1 cellular context compared by ENCODE assay signal in genomic region chr9:101458955-101459631, GRCh38.
A peak's percentile ranks its signal among the peaks of the same experiment; 100 is the strongest.
TF ChIP-seq lines count a peak whose summit lies in the region.

No MANE protein-coding gene starts in this region.

TF ChIP-seq in HepG2, 621 proteins besides CTCF, POLR2A, EP300 and RAD21 (continued from another document):
- TF ChIP-seq HOMEZ (CRISPR knock-in tag; IDR thresholded peaks at IDR 0.05; ENCODE audit: low read depth) (peak; percentile 67; the same call in 1 of the 2 replicates), SP140L (CRISPR knock-in tag; IDR thresholded peaks at IDR 0.05; ENCODE audit: borderline replicate concordance) (peak; percentile 81; the same call in 1 of the 2 replicates), STAT5B (CRISPR knock-in tag; IDR thresholded peaks at IDR 0.05) (no peak), YEATS4 (CRISPR knock-in tag; IDR thresholded peaks at IDR 0.05; ENCODE audit: borderline replicate concordance) (no peak), ZMYM4 (CRISPR knock-in tag; IDR thresholded peaks at IDR 0.05) (peak; percentile 86), SMAD9 (CRISPR knock-in tag; IDR thresholded peaks at IDR 0.05) (no peak), ZNF572 (CRISPR knock-in tag; IDR thresholded peaks at IDR 0.05) (no peak), ESRRA (CRISPR knock-in tag; IDR thresholded peaks at IDR 0.05; ENCODE audit: low read depth) (no peak), LCORL (IDR thresholded peaks at IDR 0.05) (no peak), LCORL (CRISPR knock-in tag; IDR thresholded peaks at IDR 0.05) (0 out of 2 replicates have a peak, but pooled peaks have one; percentile 34), AKAP8 (CRISPR knock-in tag; IDR thresholded peaks at IDR 0.05) (no peak), SP5 (CRISPR knock-in tag; IDR thresholded peaks at IDR 0.05; ENCODE audit: borderline replicate concordance, low read depth) (peak; percentile 18; the same call in 1 of the 2 replicates), ZNF12 (CRISPR knock-in tag; IDR thresholded peaks at IDR 0.05) (0 out of 2 replicates have a peak, but pooled peaks have one; percentile 30), ZNF878 (CRISPR knock-in tag; IDR thresholded peaks at IDR 0.05) (no peak), ZNF614 (CRISPR knock-in tag; IDR thresholded peaks at IDR 0.05; ENCODE audit: borderline replicate concordance) (peak; percentile 54; the same call in 1 of the 2 replicates), SOX13 (IDR thresholded peaks at IDR 0.05) (no peak), SOX13 (CRISPR knock-in tag; conservative IDR thresholded peaks at IDR 0.05 in 1 of 2, IDR thresholded peaks at IDR 0.05 in 1 of 2) (peak in 1 of 2 experiments; percentile 27; a peak in 1 of 4 replicates), ELF3 (CRISPR knock-in tag; IDR thresholded peaks at IDR 0.05) (peak; percentile 86), TP53 (CRISPR knock-in tag; conservative IDR thresholded peaks at IDR 0.05) (no peak), ZNF891 (CRISPR knock-in tag; IDR thresholded peaks at IDR 0.05) (no peak), NFRKB (IDR thresholded peaks at IDR 0.05) (no peak), TGIF2 (CRISPR knock-in tag; IDR thresholded peaks at IDR 0.05) (0 out of 2 replicates have a peak, but pooled peaks have one; percentile 60), TEAD3 (CRISPR knock-in tag; optimal IDR thresholded peaks at IDR 0.05; ENCODE audit: borderline replicate concordance) (peak; percentile 38), ISX (CRISPR knock-in tag; conservative IDR thresholded peaks at IDR 0.05) (no peak), ARID3A (IDR thresholded peaks at IDR 0.05; ENCODE audit: low read depth, low read length) (peak; percentile 61), ZNF44 (CRISPR knock-in tag; IDR thresholded peaks at IDR 0.05) (peak; percentile 47; the same call in 1 of the 2 replicates), ZNF543 (CRISPR knock-in tag; IDR thresholded peaks at IDR 0.05) (no peak), TOE1 (CRISPR knock-in tag; IDR thresholded peaks at IDR 0.05) (0 out of 2 replicates have a peak, but pooled peaks have one; percentile 41), ELF4 (CRISPR knock-in tag; IDR thresholded peaks at IDR 0.05; ENCODE audit: borderline replicate concordance) (no peak), HDAC2 (CRISPR knock-in tag; IDR thresholded peaks at IDR 0.05) (peak; percentile 34; the same call in 1 of the 2 replicates), SMAD3 (CRISPR knock-in tag; IDR thresholded peaks at IDR 0.05) (0 out of 2 replicates have a peak, but pooled peaks have one; percentile 45), SOX5 (CRISPR knock-in tag; IDR thresholded peaks at IDR 0.05; ENCODE audit: borderline replicate concordance) (0 out of 2 replicates have a peak, but pooled peaks have one; percentile 15), KMT2A (CRISPR knock-in tag; IDR thresholded peaks at IDR 0.05) (peak; percentile 43; the same call in 1 of the 2 replicates), GATAD2A (CRISPR knock-in tag; IDR thresholded peaks at IDR 0.05) (peak; percentile 31; the same call in 1 of the 2 replicates), CHD2 (IDR thresholded peaks at IDR 0.05; ENCODE audit: low read depth, low read length) (no peak), MEF2D (CRISPR knock-in tag; IDR thresholded peaks at IDR 0.05) (peak; percentile 46; the same call in 1 of the 2 replicates), SMC3 (IDR thresholded peaks at IDR 0.05; ENCODE audit: low read length) (peak; percentile 90), ZFP36L2 (CRISPR knock-in tag; IDR thresholded peaks at IDR 0.05) (no peak), SP4 (CRISPR knock-in tag; IDR thresholded peaks at IDR 0.05) (0 out of 2 replicates have a peak, but pooled peaks have one; percentile 28)
- TF ChIP-seq, protein P1, sequence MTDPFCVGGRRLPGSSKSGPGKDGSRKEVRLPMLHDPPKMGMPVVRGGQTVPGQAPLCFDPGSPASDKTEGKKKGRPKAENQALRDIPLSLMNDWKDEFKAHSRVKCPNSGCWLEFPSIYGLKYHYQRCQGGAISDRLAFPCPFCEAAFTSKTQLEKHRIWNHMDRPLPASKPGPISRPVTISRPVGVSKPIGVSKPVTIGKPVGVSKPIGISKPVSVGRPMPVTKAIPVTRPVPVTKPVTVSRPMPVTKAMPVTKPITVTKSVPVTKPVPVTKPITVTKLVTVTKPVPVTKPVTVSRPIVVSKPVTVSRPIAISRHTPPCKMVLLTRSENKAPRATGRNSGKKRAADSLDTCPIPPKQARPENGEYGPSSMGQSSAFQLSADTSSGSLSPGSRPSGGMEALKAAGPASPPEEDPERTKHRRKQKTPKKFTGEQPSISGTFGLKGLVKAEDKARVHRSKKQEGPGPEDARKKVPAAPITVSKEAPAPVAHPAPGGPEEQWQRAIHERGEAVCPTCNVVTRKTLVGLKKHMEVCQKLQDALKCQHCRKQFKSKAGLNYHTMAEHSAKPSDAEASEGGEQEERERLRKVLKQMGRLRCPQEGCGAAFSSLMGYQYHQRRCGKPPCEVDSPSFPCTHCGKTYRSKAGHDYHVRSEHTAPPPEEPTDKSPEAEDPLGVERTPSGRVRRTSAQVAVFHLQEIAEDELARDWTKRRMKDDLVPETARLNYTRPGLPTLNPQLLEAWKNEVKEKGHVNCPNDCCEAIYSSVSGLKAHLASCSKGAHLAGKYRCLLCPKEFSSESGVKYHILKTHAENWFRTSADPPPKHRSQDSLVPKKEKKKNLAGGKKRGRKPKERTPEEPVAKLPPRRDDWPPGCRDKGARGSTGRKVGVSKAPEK (CRISPR knock-in tag; IDR thresholded peaks at IDR 0.05; ENCODE audit: borderline replicate concordance): peak; percentile 74; the same call in 1 of the 2 replicates
- TF ChIP-seq, protein P2, sequence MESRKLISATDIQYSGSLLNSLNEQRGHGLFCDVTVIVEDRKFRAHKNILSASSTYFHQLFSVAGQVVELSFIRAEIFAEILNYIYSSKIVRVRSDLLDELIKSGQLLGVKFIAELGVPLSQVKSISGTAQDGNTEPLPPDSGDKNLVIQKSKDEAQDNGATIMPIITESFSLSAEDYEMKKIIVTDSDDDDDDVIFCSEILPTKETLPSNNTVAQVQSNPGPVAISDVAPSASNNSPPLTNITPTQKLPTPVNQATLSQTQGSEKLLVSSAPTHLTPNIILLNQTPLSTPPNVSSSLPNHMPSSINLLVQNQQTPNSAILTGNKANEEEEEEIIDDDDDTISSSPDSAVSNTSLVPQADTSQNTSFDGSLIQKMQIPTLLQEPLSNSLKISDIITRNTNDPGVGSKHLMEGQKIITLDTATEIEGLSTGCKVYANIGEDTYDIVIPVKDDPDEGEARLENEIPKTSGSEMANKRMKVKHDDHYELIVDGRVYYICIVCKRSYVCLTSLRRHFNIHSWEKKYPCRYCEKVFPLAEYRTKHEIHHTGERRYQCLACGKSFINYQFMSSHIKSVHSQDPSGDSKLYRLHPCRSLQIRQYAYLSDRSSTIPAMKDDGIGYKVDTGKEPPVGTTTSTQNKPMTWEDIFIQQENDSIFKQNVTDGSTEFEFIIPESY (CRISPR knock-in tag; IDR thresholded peaks at IDR 0.05): peak; percentile 81
- TF ChIP-seq, protein P3, sequence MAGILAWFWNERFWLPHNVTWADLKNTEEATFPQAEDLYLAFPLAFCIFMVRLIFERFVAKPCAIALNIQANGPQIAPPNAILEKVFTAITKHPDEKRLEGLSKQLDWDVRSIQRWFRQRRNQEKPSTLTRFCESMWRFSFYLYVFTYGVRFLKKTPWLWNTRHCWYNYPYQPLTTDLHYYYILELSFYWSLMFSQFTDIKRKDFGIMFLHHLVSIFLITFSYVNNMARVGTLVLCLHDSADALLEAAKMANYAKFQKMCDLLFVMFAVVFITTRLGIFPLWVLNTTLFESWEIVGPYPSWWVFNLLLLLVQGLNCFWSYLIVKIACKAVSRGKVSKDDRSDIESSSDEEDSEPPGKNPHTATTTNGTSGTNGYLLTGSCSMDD (CRISPR knock-in tag; IDR thresholded peaks at IDR 0.05): no peak
- TF ChIP-seq, protein P4, sequence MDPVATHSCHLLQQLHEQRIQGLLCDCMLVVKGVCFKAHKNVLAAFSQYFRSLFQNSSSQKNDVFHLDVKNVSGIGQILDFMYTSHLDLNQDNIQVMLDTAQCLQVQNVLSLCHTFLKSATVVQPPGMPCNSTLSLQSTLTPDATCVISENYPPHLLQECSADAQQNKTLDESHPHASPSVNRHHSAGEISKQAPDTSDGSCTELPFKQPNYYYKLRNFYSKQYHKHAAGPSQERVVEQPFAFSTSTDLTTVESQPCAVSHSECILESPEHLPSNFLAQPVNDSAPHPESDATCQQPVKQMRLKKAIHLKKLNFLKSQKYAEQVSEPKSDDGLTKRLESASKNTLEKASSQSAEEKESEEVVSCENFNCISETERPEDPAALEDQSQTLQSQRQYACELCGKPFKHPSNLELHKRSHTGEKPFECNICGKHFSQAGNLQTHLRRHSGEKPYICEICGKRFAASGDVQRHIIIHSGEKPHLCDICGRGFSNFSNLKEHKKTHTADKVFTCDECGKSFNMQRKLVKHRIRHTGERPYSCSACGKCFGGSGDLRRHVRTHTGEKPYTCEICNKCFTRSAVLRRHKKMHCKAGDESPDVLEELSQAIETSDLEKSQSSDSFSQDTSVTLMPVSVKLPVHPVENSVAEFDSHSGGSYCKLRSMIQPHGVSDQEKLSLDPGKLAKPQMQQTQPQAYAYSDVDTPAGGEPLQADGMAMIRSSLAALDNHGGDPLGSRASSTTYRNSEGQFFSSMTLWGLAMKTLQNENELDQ (CRISPR knock-in tag; IDR thresholded peaks at IDR 0.05; ENCODE audit: borderline replicate concordance): no peak
- TF ChIP-seq, protein P5, sequence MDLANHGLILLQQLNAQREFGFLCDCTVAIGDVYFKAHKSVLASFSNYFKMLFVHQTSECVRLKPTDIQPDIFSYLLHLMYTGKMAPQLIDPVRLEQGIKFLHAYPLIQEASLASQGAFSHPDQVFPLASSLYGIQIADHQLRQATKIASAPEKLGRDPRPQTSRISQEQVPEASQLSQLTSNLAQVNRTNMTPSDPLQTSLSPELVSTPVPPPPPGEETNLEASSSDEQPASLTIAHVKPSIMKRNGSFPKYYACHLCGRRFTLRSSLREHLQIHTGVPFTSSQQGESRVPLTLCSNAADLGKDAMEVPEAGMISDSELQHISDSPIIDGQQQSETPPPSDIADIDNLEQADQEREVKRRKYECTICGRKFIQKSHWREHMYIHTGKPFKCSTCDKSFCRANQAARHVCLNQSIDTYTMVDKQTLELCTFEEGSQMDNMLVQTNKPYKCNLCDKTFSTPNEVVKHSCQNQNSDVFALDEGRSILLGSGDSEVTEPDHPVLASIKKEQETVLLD (CRISPR knock-in tag; IDR thresholded peaks at IDR 0.05; ENCODE audit: low read depth): no peak
- TF ChIP-seq, protein P6, sequence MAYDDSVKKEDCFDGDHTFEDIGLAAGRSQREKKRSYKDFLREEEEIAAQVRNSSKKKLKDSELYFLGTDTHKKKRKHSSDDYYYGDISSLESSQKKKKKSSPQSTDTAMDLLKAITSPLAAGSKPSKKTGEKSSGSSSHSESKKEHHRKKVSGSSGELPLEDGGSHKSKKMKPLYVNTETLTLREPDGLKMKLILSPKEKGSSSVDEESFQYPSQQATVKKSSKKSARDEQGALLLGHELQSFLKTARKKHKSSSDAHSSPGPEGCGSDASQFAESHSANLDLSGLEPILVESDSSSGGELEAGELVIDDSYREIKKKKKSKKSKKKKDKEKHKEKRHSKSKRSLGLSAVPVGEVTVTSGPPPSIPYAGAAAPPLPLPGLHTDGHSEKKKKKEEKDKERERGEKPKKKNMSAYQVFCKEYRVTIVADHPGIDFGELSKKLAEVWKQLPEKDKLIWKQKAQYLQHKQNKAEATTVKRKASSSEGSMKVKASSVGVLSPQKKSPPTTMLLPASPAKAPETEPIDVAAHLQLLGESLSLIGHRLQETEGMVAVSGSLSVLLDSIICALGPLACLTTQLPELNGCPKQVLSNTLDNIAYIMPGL (CRISPR knock-in tag; IDR thresholded peaks at IDR 0.05; ENCODE audit: borderline replicate concordance in 1 of 2, low read depth in 1 of 2): peak in 1 of 2 experiments; percentile 69; a peak in 1 of 4 replicates
TF ChIP-seq in HepG2: peak in this region for 48.
